In the genomic region with DNA sequence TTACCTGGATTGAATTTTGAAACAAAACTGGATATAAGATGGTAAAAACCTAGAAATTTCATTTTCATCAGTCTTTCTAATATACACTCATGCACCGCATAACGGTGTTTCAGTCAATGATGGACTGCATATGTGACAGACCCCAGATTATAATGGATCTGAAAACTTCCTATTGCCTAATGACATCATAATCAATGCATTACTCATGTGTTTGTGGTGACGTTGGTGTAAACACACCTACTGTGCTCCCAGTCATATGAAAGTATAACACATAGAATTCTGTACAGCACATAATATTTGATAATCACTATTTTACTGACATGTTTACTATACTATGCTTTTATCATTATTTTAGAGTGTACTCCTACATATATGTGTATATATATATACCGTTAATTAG, we compare ENCODE assay signal across 34 cellular contexts.
"Had no signal": no experiment of that assay in that cellular context is flagged by ENCODE, and none has a peak within 500 bp of the region (broad histone marks: within the 10 kb centered on the region; RNA-seq: fewer than 3 reads in every experiment).

No MANE protein-coding gene starts in this region.

- H3K4me3 ChIP-seq: MG63 had no signal

- H3K36me3 ChIP-seq: MG63 had no signal

- H3K9me3 ChIP-seq: MG63 had no signal

- DNase-seq: Karpas-422, Kasumi-1, MG63, MM.1S, MV-4-11, NCI-H1048, NCI-H1092, NCI-H1092 treated with DMSO at 0.1 percent for 48 hours, NCI-H1105, NCI-H1105 treated with DMSO at 0.1 percent for 48 hours, NCI-H1417, NCI-H1417 treated with DMSO at 0.1 percent for 48 hours, NCI-H1436, NCI-H1436 treated with DMSO at 0.1 percent for 48 hours, NCI-H146, NCI-H1694, NCI-H1694 treated with DMSO at 0.1 percent for 48 hours, NCI-H187, NCI-H187 treated with DMSO at 0.1 percent for 48 hours, NCI-H1930, NCI-H2029, NCI-H2029 treated with DMSO at 0.1 percent for 48 hours, NCI-H2081, NCI-H2081 treated with DMSO at 0.1 percent for 48 hours, NCI-H2107, NCI-H2171, NCI-H2171 treated with DMSO at 0.1 percent for 48 hours, NCI-H2227 treated with DMSO at 0.1 percent for 48 hours, NCI-H226, NCI-H345, NCI-H446, NCI-H446 treated with DMSO at 0.1 percent for 48 hours, NCI-H510A, NCI-H510A treated with DMSO at 0.1 percent for 48 hours had no signal

- H3K27me3 ChIP-seq: MG63 had no signal
